8 cellular contexts compared by ENCODE assay signal in the genomic region with DNA sequence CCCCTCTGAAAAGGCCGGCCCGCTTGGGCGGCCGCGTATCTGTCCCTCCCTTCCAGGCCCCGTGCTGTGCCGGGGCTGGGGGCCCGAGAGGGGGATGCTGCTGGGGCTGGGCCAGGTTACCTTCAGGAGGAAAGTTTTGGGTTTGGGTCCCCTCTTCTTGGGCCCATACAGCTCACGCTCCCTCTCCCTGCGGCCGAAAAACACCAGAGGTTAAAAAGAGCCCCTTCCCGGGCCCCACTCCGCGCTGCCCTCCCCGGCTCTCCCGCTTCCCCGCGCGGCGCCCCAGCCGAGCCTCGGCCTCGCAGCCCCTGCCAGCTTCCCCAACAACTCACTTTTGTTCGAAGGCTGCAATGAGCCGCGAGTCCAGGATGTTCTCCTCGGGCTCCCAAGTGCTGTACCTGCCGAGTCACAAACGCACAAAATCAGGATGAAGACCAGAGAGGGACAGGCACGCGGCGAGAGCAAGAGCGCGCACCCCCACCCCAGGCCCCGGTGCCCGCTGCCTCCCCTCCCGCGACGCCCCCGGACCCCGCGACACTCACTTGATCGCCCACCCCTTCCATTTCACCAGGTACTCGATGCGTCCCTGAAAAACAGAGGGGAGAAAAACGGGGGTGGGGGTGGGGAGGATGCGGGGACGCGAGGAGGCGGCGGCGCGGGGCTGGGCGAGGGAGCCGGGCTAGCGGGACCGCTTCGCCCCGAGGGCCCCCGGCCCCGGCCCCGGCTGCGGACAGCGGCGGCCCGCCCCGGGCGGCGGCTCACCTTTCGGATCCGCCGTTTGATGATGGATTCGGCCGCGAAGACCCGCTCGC. TPM values are rescaled to one million over a fixed set of nuclear protein-coding genes. Genes with fewer than 3 reads are reported as not detected.
A peak's percentile ranks its signal among the peaks of the same experiment; 100 is the strongest.
DNase-seq lines count a peak whose midpoint lies in the region; ATAC-seq and TF ChIP-seq lines count a peak whose summit lies in the region.

No MANE protein-coding gene starts in this region.

- H3K4me3 ChIP-seq in H7 (ENCODE audit: insufficient read depth, low read depth, low read length) (peak overlapping the region; percentile 81), cardiac fibroblast (replicated peaks in 1 of 2; ENCODE audit: low read depth in 2 of 2, low read length in 2 of 2) (peak overlapping the region; percentile 67 to 70)

- peaks cover 57% of the 10 kb centered on the region for H3K4me1 Mint-ChIP-seq in stimulated activated effector memory CD8-positive, alpha-beta T cell treated with anti-CD3 and anti-CD28 coated beads, Interleukin-12 subunit alpha, Interleukin-12 subunit beta, amount 100 ng/mL, for 72 hours

- peak overlapping the region; percentile 82 for H3K27ac ChIP-seq in layer of hippocampus (ENCODE audit: low read depth, low read length)

- TF ChIP-seq CTCF in cardiac fibroblast (IDR thresholded peaks at IDR 0.05; ENCODE audit: low read depth, low read length), result no peak

- peak overlapping the region; percentile 89 for H3K27ac Mint-ChIP-seq in stimulated activated effector memory CD8-positive, alpha-beta T cell treated with anti-CD3 and anti-CD28 coated beads, Interleukin-12 subunit alpha, Interleukin-12 subunit beta, amount 100 ng/mL, for 72 hours

- H3K4me3 Mint-ChIP-seq in stimulated activated effector memory CD8-positive, alpha-beta T cell treated with anti-CD3 and anti-CD28 coated beads, Interleukin-12 subunit alpha, Interleukin-12 subunit beta, amount 100 ng/mL, for 72 hours, result peak overlapping the region; percentile 94

- ATAC-seq in stimulated activated effector memory CD8-positive, alpha-beta T cell treated with anti-CD3 and anti-CD28 coated beads, Interleukin-12 subunit alpha, Interleukin-12 subunit beta, amount 100 ng/mL, for 72 hours, result no peak

- peaks cover 36% of the 10 kb centered on the region for H3K36me3 Mint-ChIP-seq in stimulated activated effector memory CD8-positive, alpha-beta T cell treated with anti-CD3 and anti-CD28 coated beads, Interleukin-12 subunit alpha, Interleukin-12 subunit beta, amount 100 ng/mL, for 72 hours

- no peaks in the 10 kb centered on the region for H3K27me3 ChIP-seq in H7 (ENCODE audit: control insufficient read depth, insufficient read depth, low read length)
- H3K27me3 ChIP-seq in layer of hippocampus (ENCODE audit: control insufficient read depth, insufficient read depth, low read length), result no peaks in the 10 kb centered on the region

- no peaks in the 10 kb centered on the region for H3K9me3 Mint-ChIP-seq in stimulated activated effector memory CD8-positive, alpha-beta T cell treated with anti-CD3 and anti-CD28 coated beads, Interleukin-12 subunit alpha, Interleukin-12 subunit beta, amount 100 ng/mL, for 72 hours

- H3K36me3 ChIP-seq in H7 (replicated peaks; ENCODE audit: control insufficient read depth, insufficient read depth, low read length), result peaks cover 15% of the 10 kb centered on the region

- DNase-seq in COLO668 (lab: John Stamatoyannopoulos, UW; ENCODE audit: unreplicated experiment) (peak; percentile 55), H7 (peak; percentile 81), RKO (ENCODE audit: low spot score) (peak; percentile 44), cardiac fibroblast (ENCODE audit: low read depth in 2 of 2) (no peak), NCI-H1105 (lab: John Stamatoyannopoulos, UW) (no peak), MV-4-11 (lab: John Stamatoyannopoulos, UW) (no peak)
- DNase-seq in stimulated activated effector memory CD8-positive, alpha-beta T cell treated with anti-CD3 and anti-CD28 coated beads, Interleukin-12 subunit alpha, Interleukin-12 subunit beta, amount 100 ng/mL, for 72 hours (ENCODE audit: low spot score in 2 of 2), result peak; percentile 32 to 80

RNA-seq across cellular contexts. Expression of a gene that starts 0.5 kb away (rescaled TPM):
- total RNA-seq in H7 (2014; rRNA removed; shearing (Covaris generic)), result 18.3 and 19.2 TPM in 2 replicates

RNA-seq across cellular contexts. Expression of a gene that starts 27.7 kb away (rescaled TPM):
- 3.6 and 3.7 TPM in 2 replicates for total RNA-seq in H7 (2014; rRNA removed; shearing (Covaris generic))

Comparison
In these comparisons a context has a peak if more than half of its experiments do, and no peak if none do; other contexts are left out.
1. DNase-seq: peak in COLO668 (single experiment), H7 (single experiment), RKO (single experiment) and stimulated activated effector memory CD8-positive, alpha-beta T cell treated with anti-CD3 and anti-CD28 coated beads, Interleukin-12 subunit alpha, Interleukin-12 subunit beta, amount 100 ng/mL, for 72 hours (2 of 2); none in cardiac fibroblast (0 of 2), NCI-H1105 (single experiment) and MV-4-11 (single experiment).